26 cellular contexts compared by ENCODE assay signal in the genomic region with DNA sequence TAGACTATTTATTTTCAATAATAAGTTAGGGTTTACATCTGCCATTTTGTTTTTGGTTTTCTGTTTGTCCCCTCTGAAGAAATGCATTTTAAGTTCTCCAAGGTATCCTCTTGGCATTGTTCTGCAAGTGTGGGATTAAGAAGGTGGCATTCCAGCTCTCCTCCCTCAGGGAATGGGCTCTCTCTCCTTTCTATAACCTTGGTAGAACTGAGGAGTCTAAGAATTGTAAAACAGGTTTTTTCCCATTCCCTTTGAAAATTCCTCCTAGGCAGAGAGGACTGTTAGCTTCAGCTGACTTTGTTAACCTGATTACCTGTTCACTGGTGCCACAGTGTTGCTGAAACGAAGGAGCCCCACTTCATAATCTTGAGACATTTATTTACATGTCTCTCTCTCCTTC. TPM values are rescaled to one million over a fixed set of nuclear protein-coding genes. Genes with fewer than 3 reads are reported as not detected.
DNase-seq lines count a peak whose midpoint lies in the region; ATAC-seq, FAIRE-seq and TF ChIP-seq lines count a peak whose summit lies in the region.
"Had no signal": no experiment of that assay in that cellular context is flagged by ENCODE, and none has a peak within 500 bp of the region (broad histone marks: within the 10 kb centered on the region; RNA-seq: fewer than 3 reads in every experiment).

No MANE protein-coding gene starts in this region.

- no peak overlapping the region for H2BK120ac ChIP-seq in trophoblast cell (ENCODE audit: insufficient read depth, low read length, poor library complexity)

- H3K4me1 Mint-ChIP-seq in activated T-cell treated with anti-CD3 and anti-CD28 coated beads, Interleukin-2, amount 50 U/mL, for 4 hours (ENCODE audit: low read depth) = peaks cover 6% of the 10 kb centered on the region

- peaks cover 0 to 2% of the 10 kb centered on the region in 2 experiments; a peak in 2 of 5 replicates for H3K27me3 ChIP-seq in HepG2 (ENCODE audit: control insufficient read depth in 1 of 2, insufficient read depth in 2 of 2, low read length in 2 of 2)
- H3K27me3 ChIP-seq in right lobe of liver = no peaks in the 10 kb centered on the region
- no peaks in the 10 kb centered on the region for H3K27me3 ChIP-seq in trophoblast cell (ENCODE audit: insufficient read depth, low read length)
- H3K27me3 ChIP-seq: BE2C, BLaER1 had no signal

- no TSS peak for BruUV-seq in HepG2 (replicated peaks; lab: Mats Ljungman, UMichigan)

- no peak for TF ChIP-seq POLR2A in HepG2 (IDR thresholded peaks at IDR 0.05; ENCODE audit: insufficient read depth in 1 of 2, low read depth in 2 of 2, low read length in 2 of 2)
- no peak for TF ChIP-seq POLR2A in right lobe of liver (IDR thresholded peaks at IDR 0.05)

- H2BK5ac ChIP-seq in trophoblast cell (ENCODE audit: low read depth, low read length, poor library complexity) = no peak overlapping the region

- no peaks in the 10 kb centered on the region for H3K79me1 ChIP-seq in trophoblast cell (ENCODE audit: low read length)

- FAIRE-seq in HepG2 (lab: Jason Lieb, UNC) = no peak
- FAIRE-seq: A204.1, GM12878, GM12892, GM18507, GM19239 had no signal

- no peak overlapping the region for H3K23ac ChIP-seq in trophoblast cell (ENCODE audit: low read length)

- intact Hi-C loops in HepG2 (cut with micrococcal nuclease; ENCODE audit: unreplicated experiment) (no loop called here), right lobe of liver (cut with DNase I) (no loop called here)

- no peaks in the 10 kb centered on the region for H3K36me3 Mint-ChIP-seq in activated T-cell treated with anti-CD3 and anti-CD28 coated beads, Interleukin-2, amount 50 U/mL, for 4 hours (ENCODE audit: insufficient read depth)
- H3K36me3 Mint-ChIP-seq: CD14-positive monocyte; CD4-positive, alpha-beta memory T cell; CD4-positive, CD25-positive, alpha-beta regulatory T cell; CD8-positive, alpha-beta memory T cell had no signal

- DNase-seq in HepG2 (ENCODE audit: low spot score) (no peak), right lobe of liver (no peak), ELF-1 (ENCODE audit: low read depth, low spot score) (peak; percentile 65), trophoblast cell (peak; percentile 57 to 90), cortex of kidney (lab: John Stamatoyannopoulos, UW) (no peak)
- DNase-seq in activated T-cell treated with anti-CD3 and anti-CD28 coated beads, Interleukin-2, amount 50 U/mL, for 4 hours = no peak
- DNase-seq: 8988T; ACHN; BE2C; C1 segment of cervical spinal cord; CD4-positive, alpha-beta memory T cell; CD4-positive, CD25-positive, alpha-beta regulatory T cell; CD8-positive, alpha-beta memory T cell; COR-L47; DMS 273 treated with DMSO at 0.1 percent for 48 hours; DMS153; DMS53; DMS79; GDM1 had no signal

- H3K79me2 ChIP-seq in HepG2 (ENCODE audit: insufficient read depth, low read length) = no peaks in the 10 kb centered on the region
- no peaks in the 10 kb centered on the region for H3K79me2 ChIP-seq in trophoblast cell (ENCODE audit: control insufficient read depth, insufficient read depth, low read length, poor library complexity)

- TF ChIP-seq EP300 in HepG2 (IDR thresholded peaks at IDR 0.05; ENCODE audit: low read depth in 2 of 2, low read length in 2 of 2) (no peak), HepG2 (CRISPR knock-in tag; IDR thresholded peaks at IDR 0.05; ENCODE audit: borderline replicate concordance) (no peak)

- H3K9me3 ChIP-seq in HepG2 (ENCODE audit: low read length) (no peaks in the 10 kb centered on the region), right lobe of liver (no peaks in the 10 kb centered on the region), trophoblast cell (ENCODE audit: insufficient read depth, low read depth, low read length) (no peaks in the 10 kb centered on the region)
- H3K9me3 ChIP-seq: BE2C, BLaER1 had no signal

- H3K9me3 Mint-ChIP-seq in activated T-cell treated with anti-CD3 and anti-CD28 coated beads, Interleukin-2, amount 50 U/mL, for 4 hours = no peaks in the 10 kb centered on the region
- H3K9me3 Mint-ChIP-seq: CD4-positive, alpha-beta memory T cell; CD4-positive, CD25-positive, alpha-beta regulatory T cell; CD8-positive, alpha-beta memory T cell had no signal

- no peak overlapping the region for H3K4me3 ChIP-seq in HepG2 (replicated peaks in 1 of 3; ENCODE audit: insufficient read depth in 1 of 3, low read depth in 2 of 3, low read length in 3 of 3)
- H3K4me3 ChIP-seq in right lobe of liver = no peak overlapping the region
- H3K4me3 ChIP-seq in trophoblast cell (ENCODE audit: low read depth, low read length) = no peak overlapping the region
- H3K4me3 ChIP-seq: BLaER1, GM12878 had no signal

- H3K14ac ChIP-seq in trophoblast cell (ENCODE audit: low read length) = no peak overlapping the region

- no peak overlapping the region for H3K18ac ChIP-seq in trophoblast cell (ENCODE audit: low read length)

- no peak overlapping the region for H4K12ac ChIP-seq in trophoblast cell (ENCODE audit: low read depth, low read length)

- no peak overlapping the region for H3K4ac ChIP-seq in trophoblast cell (ENCODE audit: low read depth, low read length)

- H2AK5ac ChIP-seq in trophoblast cell (ENCODE audit: low read length) = no peak overlapping the region

- TF ChIP-seq CTCF in HepG2 (CRISPR knock-in tag; IDR thresholded peaks at IDR 0.05) (no peak), right lobe of liver (IDR thresholded peaks at IDR 0.05) (no peak)

- H4K8ac ChIP-seq in trophoblast cell (ENCODE audit: low read depth, low read length) = no peak overlapping the region

- CTCF ChIA-PET in HepG2 (lab: Yijun Ruan, JAX; ENCODE audit: low intra/inter-chr PET ratio, low total read pairs) = no interaction called here

- peaks cover 4% of the 10 kb centered on the region for H3K27me3 Mint-ChIP-seq in activated T-cell treated with anti-CD3 and anti-CD28 coated beads, Interleukin-2, amount 50 U/mL, for 4 hours (ENCODE audit: low read depth)

- no peaks in the 10 kb centered on the region for H4K20me1 ChIP-seq in HepG2 (ENCODE audit: insufficient read depth, low read length)
- H4K20me1 ChIP-seq: BLaER1 had no signal

- H3K4me2 ChIP-seq in HepG2 (ENCODE audit: low read depth, low read length) (no peak overlapping the region), trophoblast cell (ENCODE audit: low read length) (no peak overlapping the region)
- H3K4me2 ChIP-seq: BLaER1 had no signal

- POLR2A ChIA-PET in HepG2 (lab: Yijun Ruan, JAX) = interaction anchor here (0.8 kb wide), 1 partner anchor 16 kb away, joined by 3 read pairs; no protein-coding TSS in a partner anchor

- H3K27ac ChIP-seq in HepG2 (ENCODE audit: extremely low read length, insufficient read depth, low read length) (no peak overlapping the region), right lobe of liver (no peak overlapping the region), trophoblast cell (ENCODE audit: low read depth, low read length) (no peak overlapping the region)
- H3K27ac ChIP-seq: BLaER1 had no signal

- no peak overlapping the region for H4K91ac ChIP-seq in trophoblast cell (ENCODE audit: low read depth, low read length)

- no peak for TF ChIP-seq RAD21 in HepG2 (CRISPR knock-in tag; IDR thresholded peaks at IDR 0.05)

- H3K36me3 ChIP-seq in HepG2 (replicated peaks in 1 of 2; ENCODE audit: control insufficient read depth in 1 of 2, insufficient read depth in 2 of 2, low read length in 2 of 2) (no peaks in the 10 kb centered on the region), right lobe of liver (no peaks in the 10 kb centered on the region), trophoblast cell (ENCODE audit: control insufficient read depth in 1 of 2, insufficient read depth in 2 of 2, low read length in 2 of 2) (no peaks in the 10 kb centered on the region)
- H3K36me3 ChIP-seq: BE2C, BLaER1 had no signal

- no peak overlapping the region for H3K9ac ChIP-seq in HepG2 (ENCODE audit: insufficient read depth, low read depth, low read length)
- H3K9ac ChIP-seq in trophoblast cell (ENCODE audit: low read length) = no peak overlapping the region
- H3K9ac ChIP-seq: BLaER1 had no signal

- 0% methylated on average over 1 of the region's 1 CpG for WGBS in HepG2 (ENCODE audit: low lambda C conversion rate)
- WGBS in right lobe of liver (ENCODE audit: insufficient coverage, low coverage, low lambda C conversion rate, missing lambda C conversion rate) = 89% methylated on average over 1 of the region's 1 CpG
- no CpG with 5 or more reads among the region's 1 CpG for WGBS in trophoblast cell (ENCODE audit: extremely low coverage, insufficient coverage, insufficient read length)

- ATAC-seq in HepG2 (no peak), right lobe of liver (no peak)
- no peak for ATAC-seq in activated T-cell treated with anti-CD3 and anti-CD28 coated beads, Interleukin-2, amount 50 U/mL, for 4 hours
- ATAC-seq: GM12878 had no signal

- H2AFZ ChIP-seq in HepG2 (ENCODE audit: low read length) (no peak overlapping the region), trophoblast cell (ENCODE audit: insufficient read depth, low read length, poor library complexity) (no peak overlapping the region)

- in situ Hi-C loops in HepG2 (cut with HindIII; ENCODE audit: extremely low pct_ligation_motif_present, low pct_unique_long_range_greater_than_20kb) = no loop called here

- no peak overlapping the region for H3K4me3 Mint-ChIP-seq in activated T-cell treated with anti-CD3 and anti-CD28 coated beads, Interleukin-2, amount 50 U/mL, for 4 hours
- H3K4me3 Mint-ChIP-seq: CD14-positive monocyte; CD4-positive, alpha-beta memory T cell; CD4-positive, CD25-positive, alpha-beta regulatory T cell; CD8-positive, alpha-beta memory T cell had no signal

- H3K4me1 ChIP-seq in HepG2 (ENCODE audit: insufficient read depth, low read length) = peaks cover 6% of the 10 kb centered on the region; the same call in 1 of the 2 replicates
- no peaks in the 10 kb centered on the region for H3K4me1 ChIP-seq in right lobe of liver
- peaks cover 0 to 3% of the 10 kb centered on the region in 2 experiments for H3K4me1 ChIP-seq in trophoblast cell (ENCODE audit: control insufficient read depth in 1 of 2, insufficient read depth in 2 of 2, low read length in 2 of 2)
- H3K4me1 ChIP-seq: BE2C had no signal

- H2BK12ac ChIP-seq in trophoblast cell (ENCODE audit: low read length) = no peak overlapping the region

RNA-seq across cellular contexts. Expression of a gene that starts 26.1 kb away (rescaled TPM):
- total RNA-seq in HepG2 (2016; rRNA removed; fragmentation: Illumina TruSeq; extraction: Trizol) (206 and 311 TPM in 2 replicates), right lobe of liver (100 to 1,000 TPM in 1 of 6 experiments, 10 to 100 TPM in 5; 65.0 to 119 (median 81.3) TPM)
- 27.8 and 28.9 TPM in 2 replicates for total RNA-seq in HepG2 (2016; cell fraction: cytosol; rRNA removed; fragmentation: Illumina TruSeq; extraction: Trizol; ENCODE audit: low read depth)
- total RNA-seq in HepG2 (2016; cell fraction: insoluble cytoplasmic fraction; rRNA removed; fragmentation: Illumina TruSeq; extraction: Trizol) = 208 and 306 TPM in 2 replicates
- 98.9 and 106 TPM in 2 replicates for total RNA-seq in HepG2 (2016; cell fraction: membrane; rRNA removed; fragmentation: Illumina TruSeq; extraction: Trizol)
- total RNA-seq in HepG2 (2016; cell fraction: nucleus; rRNA removed; fragmentation: Illumina TruSeq; extraction: Trizol) = 101 and 108 TPM in 2 replicates
- polyA plus RNA-seq in HepG2 (2011; rRNA removed) = 174 and 226 TPM in 2 replicates
- 101 and 153 TPM in 2 replicates for polyA plus RNA-seq in HepG2 (2011; cell fraction: cytosol; rRNA removed)
- polyA plus RNA-seq in HepG2 (2011; cell fraction: nucleus; rRNA removed) = 26.7 and 44.5 TPM in 2 replicates
- polyA plus RNA-seq in HepG2 (2012) = 237 and 266 TPM in 2 replicates
- 46.4 and 51.5 TPM in 2 replicates for polyA plus RNA-seq in HepG2 (2016; cell fraction: cytosol; fragmentation: Illumina TruSeq; extraction: Trizol; ENCODE audit: low read depth)
- 489 and 498 TPM in 2 replicates for polyA plus RNA-seq in HepG2 (2016; cell fraction: insoluble cytoplasmic fraction; fragmentation: Illumina TruSeq; extraction: Trizol; ENCODE audit: low read depth)
- polyA plus RNA-seq in HepG2 (2016; cell fraction: membrane; fragmentation: Illumina TruSeq; extraction: Trizol; ENCODE audit: low read depth) = 122 and 126 TPM in 2 replicates
- 219 and 228 TPM in 2 replicates for polyA plus RNA-seq in HepG2 (2016; cell fraction: nucleus; fragmentation: Illumina TruSeq; extraction: Trizol; ENCODE audit: insufficient read depth, low read depth)
- polyA minus RNA-seq in HepG2 (2011; rRNA and poly(A)+ RNA removed; ENCODE audit: low replicate concordance) = 26.5 and 48.9 TPM in 2 replicates
- polyA minus RNA-seq in HepG2 (2011; cell fraction: cytosol; rRNA and poly(A)+ RNA removed) = 83.1 and 93.6 TPM in 2 replicates
- 58.2 and 71.1 TPM in 2 replicates for polyA minus RNA-seq in HepG2 (2011; cell fraction: nucleus; rRNA and poly(A)+ RNA removed)
- 306 and 327 TPM in 2 replicates for polyA plus RNA-seq in trophoblast cell (2013)
- total RNA-seq in activated T-cell treated with anti-CD3 and anti-CD28 coated beads, Interleukin-2, amount 50 U/mL, for 4 hours = 10 to 100 TPM; 73.6 to 78.5 (median 73.6) TPM

Comparison
In these comparisons a context has a peak if more than half of its experiments do, and no peak if none do; other contexts are left out.
1. DNase-seq: peak in ELF-1 (single experiment) and trophoblast cell (2 of 2); none in HepG2 (single experiment), right lobe of liver (0 of 3), cortex of kidney (single experiment) and activated T-cell treated with anti-CD3 and anti-CD28 coated beads, Interleukin-2, amount 50 U/mL, for 4 hours (single experiment).